In genomic region chr4:99808260-99808857, GRCh38 we compare ENCODE assay signal across 1 cellular context.
A peak's percentile ranks its signal among the peaks of the same experiment; 100 is the strongest.
TF ChIP-seq lines count a peak whose summit lies in the region.

No MANE protein-coding gene starts in this region.

TF ChIP-seq in IMR-90, 13 proteins besides CTCF, POLR2A, EP300 and RAD21 (continued from another document):
- TF ChIP-seq ELK1 (IDR thresholded peaks at IDR 0.05; ENCODE audit: borderline replicate concordance, low read depth, low read length) (no peak), SMC3 (IDR thresholded peaks at IDR 0.05; ENCODE audit: low read depth, low read length) (peak; percentile 39)
TF ChIP-seq in IMR-90: peak in this region for 1.
